10 cellular contexts compared by ENCODE assay signal in genomic region chrX:6226646-6227444, GRCh38. TPM values are rescaled to one million over a fixed set of nuclear protein-coding genes. Genes with fewer than 3 reads are reported as not detected.
DNase-seq lines count a peak whose midpoint lies in the region; ATAC-seq and TF ChIP-seq lines count a peak whose summit lies in the region.
"Had no signal": no experiment of that assay in that cellular context is flagged by ENCODE, and none has a peak within 500 bp of the region (broad histone marks: within the 10 kb centered on the region; RNA-seq: fewer than 3 reads in every experiment).

No MANE protein-coding gene starts in this region.

- H3K4me3 ChIP-seq in MM.1S (ENCODE audit: low read length) = peak overlapping the region; percentile 72
- H3K4me3 ChIP-seq in right lobe of liver = peak overlapping the region; percentile 9 to 40 (median 18)
- peak overlapping the region; percentile 35 to 52 for H3K4me3 ChIP-seq in stomach smooth muscle (ENCODE audit: low read length in 2 of 2)

- H3K36me3 ChIP-seq in MM.1S (replicated peaks; ENCODE audit: insufficient read depth, low read length) = no peaks in the 10 kb centered on the region
- no peaks in the 10 kb centered on the region for H3K36me3 ChIP-seq in right lobe of liver
- H3K36me3 ChIP-seq in stomach smooth muscle (ENCODE audit: control insufficient read depth in 2 of 2, insufficient read depth in 2 of 2, low read length in 2 of 2) = no peaks in the 10 kb centered on the region

- H2AFZ ChIP-seq in MM.1S (ENCODE audit: low read length) = peak overlapping the region; percentile 77

- H3K9me3 ChIP-seq in MM.1S (replicated peaks; ENCODE audit: insufficient read depth, low read length) = no peaks in the 10 kb centered on the region
- no peaks in the 10 kb centered on the region for H3K9me3 ChIP-seq in right lobe of liver
- no peaks in the 10 kb centered on the region for H3K9me3 ChIP-seq in stomach smooth muscle (ENCODE audit: control insufficient read depth in 2 of 2, low read length in 2 of 2)

- H3K27me3 ChIP-seq in MM.1S (replicated peaks; ENCODE audit: insufficient read depth, low read length) (no peaks in the 10 kb centered on the region), right lobe of liver (peaks cover 0 to 14% of the 10 kb centered on the region in 2 donors), stomach smooth muscle (ENCODE audit: control insufficient read depth in 1 of 2, insufficient read depth in 2 of 2, low read length in 2 of 2) (peaks cover 0 to 18% of the 10 kb centered on the region in 2 donors)

- H3K4me2 ChIP-seq in MM.1S (ENCODE audit: low read depth, low read length) = peak overlapping the region; percentile 66

- H3F3A ChIP-seq in MM.1S (ENCODE audit: insufficient read depth, low read length) = no peaks in the 10 kb centered on the region

- WGBS in right lobe of liver (ENCODE audit: insufficient coverage, low coverage, low lambda C conversion rate, missing lambda C conversion rate) = 1% methylated on average over 14 of the region's 60 CpGs

- ATAC-seq in right lobe of liver = peak in 1 of 4 donors; percentile 45

- no peak overlapping the region for H3K27ac ChIP-seq in MM.1S (ENCODE audit: low read length)
- peak overlapping the region; percentile 30 for H3K27ac ChIP-seq in caudate nucleus (ENCODE audit: low read depth, low read length)
- H3K27ac ChIP-seq in right lobe of liver = no peak overlapping the region
- H3K27ac ChIP-seq in stomach smooth muscle (ENCODE audit: low read length) = no peak overlapping the region
- H3K27ac ChIP-seq: epithelial cell of prostate had no signal

- DNase-seq in MM.1S = no peak
- DNase-seq in caudate nucleus (lab: John Stamatoyannopoulos, UW) = peak in 44 of 61 donors; percentile 1 to 57 (median 22)
- no peak for DNase-seq in right lobe of liver
- no peak for DNase-seq in activated naive CD4-positive, alpha-beta T cell treated with anti-CD3 and anti-CD28 coated beads, Interleukin-2, amount 50 U/mL, for 16 hours
- no peak for DNase-seq in activated T-cell treated with anti-CD3 and anti-CD28 coated beads, Interleukin-2, amount 50 U/mL, for 1 hour
- DNase-seq in activated gamma-delta T cell (lab: John Stamatoyannopoulos, UW) = no peak
- DNase-seq: activated CD4-positive, alpha-beta memory T cell treated with anti-CD3 and anti-CD28 coated beads, Interleukin-2, amount 10 ng/mL, durations not matched to agents 7 days and 5 days; NCI-H2081 had no signal

- peak overlapping the region; percentile 72 for H3K9ac ChIP-seq in MM.1S (ENCODE audit: low read length)
- no peak overlapping the region for H3K9ac ChIP-seq in stomach smooth muscle (ENCODE audit: low read length in 2 of 2)

- no peaks in the 10 kb centered on the region for H4K20me1 ChIP-seq in MM.1S (ENCODE audit: insufficient read depth, low read length)

- no peak for TF ChIP-seq CTCF in MM.1S (IDR thresholded peaks at IDR 0.05; ENCODE audit: low read length)
- TF ChIP-seq CTCF in right lobe of liver (IDR thresholded peaks at IDR 0.05) = no peak

- no peaks in the 10 kb centered on the region for H3K9me2 ChIP-seq in MM.1S (replicated peaks; ENCODE audit: insufficient read depth, low read length)

- intact Hi-C loops in right lobe of liver (cut with DNase I) = no loop called here

- no peaks in the 10 kb centered on the region for H3K79me2 ChIP-seq in MM.1S (ENCODE audit: low read length)

- H3K4me1 ChIP-seq in MM.1S (ENCODE audit: low read length) = 0 out of 2 replicates have a peak, but pooled peaks cover 4% of the 10 kb centered on the region
- H3K4me1 ChIP-seq in right lobe of liver = no peaks in the 10 kb centered on the region
- H3K4me1 ChIP-seq in stomach smooth muscle (ENCODE audit: control insufficient read depth, insufficient read depth, low read length) = peaks cover 2% of the 10 kb centered on the region

- no peak for TF ChIP-seq POLR2A in right lobe of liver (IDR thresholded peaks at IDR 0.05)

RNA-seq across cellular contexts. Expression of gene NLGN4X, which starts 1.8 kb away (rescaled TPM):
- total RNA-seq in right lobe of liver = 1 to 10 TPM in 4 of 6 experiments, under 1 TPM in 2; 0.51 to 1.5 (median 1.1) TPM
- total RNA-seq: activated CD4-positive, alpha-beta memory T cell treated with anti-CD3 and anti-CD28 coated beads, Interleukin-2, amount 10 ng/mL, durations not matched to agents 7 days and 5 days had no signal

Comparison
In these comparisons a context has a peak if more than half of its experiments do, and no peak if none do; other contexts are left out.
1. DNase-seq: peak in caudate nucleus (44 of 61); none in MM.1S (single experiment), right lobe of liver (0 of 3), activated naive CD4-positive, alpha-beta T cell treated with anti-CD3 and anti-CD28 coated beads, Interleukin-2, amount 50 U/mL, for 16 hours (single experiment), activated T-cell treated with anti-CD3 and anti-CD28 coated beads, Interleukin-2, amount 50 U/mL, for 1 hour (single experiment) and activated gamma-delta T cell (single experiment).
2. H3K4me3 ChIP-seq: peak in every context shown above with its lines; median percentile 72 in MM.1S; 44 in stomach smooth muscle; 18 in right lobe of liver.